Comparison of ENCODE assay signal across 20 cellular contexts in the genomic region with DNA sequence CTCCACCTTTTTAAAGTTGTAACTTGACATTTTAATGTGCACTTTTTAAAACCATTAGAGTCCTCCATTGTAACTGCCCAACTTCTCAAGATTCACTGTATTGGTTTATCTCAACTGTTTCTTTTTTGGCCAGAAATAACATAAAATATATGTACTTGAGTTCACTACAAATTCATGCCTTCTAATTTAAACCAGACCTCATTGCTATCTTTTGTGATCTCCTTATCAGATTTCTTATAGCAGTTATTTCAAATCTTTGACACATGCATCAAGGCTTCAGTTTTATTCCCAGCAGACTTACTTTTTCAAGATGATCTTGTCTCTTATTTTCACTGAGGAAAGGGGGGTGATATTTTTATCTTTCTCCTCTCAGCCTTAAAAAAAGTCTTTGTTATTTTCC.
A peak's percentile ranks its signal among the peaks of the same experiment; 100 is the strongest.
DNase-seq lines count a peak whose midpoint lies in the region; ATAC-seq and TF ChIP-seq lines count a peak whose summit lies in the region.
"Had no signal": no experiment of that assay in that cellular context is flagged by ENCODE, and none has a peak within 500 bp of the region (broad histone marks: within the 10 kb centered on the region; RNA-seq: fewer than 3 reads in every experiment).

No MANE protein-coding gene starts in this region.

- intact Hi-C loops in colonic mucosa (cut with DNase I): no loop called here

- H3K4me1 Mint-ChIP-seq in activated T-cell treated with anti-CD3 and anti-CD28 coated beads, Interleukin-2, amount 50 U/mL, for 72 hours (ENCODE audit: low read depth): peaks cover 43% of the 10 kb centered on the region
- H3K4me1 Mint-ChIP-seq in activated T-cell treated with anti-CD3 and anti-CD28 coated beads, Interleukin-2, amount 50 U/mL, for 4 hours (ENCODE audit: low read depth): peaks cover 21% of the 10 kb centered on the region
- H3K4me1 Mint-ChIP-seq in WTC11 (peaks cover 34% of the 10 kb centered on the region), memory B cell (no peaks in the 10 kb centered on the region)

- no peaks in the 10 kb centered on the region for H3K4me1 ChIP-seq in colonic mucosa
- H3K4me1 ChIP-seq: lower lobe of right lung had no signal

- H3K27me3 ChIP-seq in colonic mucosa: no peaks in the 10 kb centered on the region
- H3K27me3 ChIP-seq: gastrocnemius medialis, tibial artery had no signal

- H3K9ac ChIP-seq in colonic mucosa (ENCODE audit: low read depth in 2 of 2, low read length in 2 of 2): no peak overlapping the region

- H3K9me3 ChIP-seq in colonic mucosa: no peaks in the 10 kb centered on the region
- H3K9me3 ChIP-seq: gastrocnemius medialis, lower lobe of right lung, tibial artery had no signal

- ATAC-seq in activated T-cell treated with anti-CD3 and anti-CD28 coated beads, Interleukin-2, amount 50 U/mL, for 72 hours (replicated peaks in 1 of 2): no peak
- no peak for ATAC-seq in activated T-cell treated with anti-CD3 and anti-CD28 coated beads, Interleukin-2, amount 50 U/mL, for 4 hours
- ATAC-seq in WTC11 (no peak), memory B cell (ENCODE audit: low read depth) (no peak), HG02642 (IDR thresholded peaks at IDR 0.05; ENCODE audit: poor library complexity, unreplicated experiment) (no peak), GM19351 (IDR thresholded peaks at IDR 0.05; ENCODE audit: unreplicated experiment) (no peak)
- ATAC-seq: esophagus mucosa; gastrocnemius medialis; lower lobe of right lung; stimulated activated naive CD8-positive, alpha-beta T cell treated with anti-CD3 and anti-CD28 coated beads, Interleukin-15, amount 100 ng/mL, for 72 hours had no signal

- H3K36me3 ChIP-seq in colonic mucosa: no peaks in the 10 kb centered on the region
- H3K36me3 ChIP-seq: gastrocnemius medialis, lower lobe of right lung had no signal

- no peak for TF ChIP-seq CTCF in WTC11 (IDR thresholded peaks at IDR 0.05)
- no peak for TF ChIP-seq CTCF in colonic mucosa (IDR thresholded peaks at IDR 0.05)

- H3K4me3 ChIP-seq in colonic mucosa: no peak overlapping the region
- H3K4me3 ChIP-seq: gastrocnemius medialis, lower lobe of right lung, tibial artery had no signal

- peak overlapping the region in 1 of 2 donors; percentile 14 for H3K4me3 Mint-ChIP-seq in activated T-cell treated with anti-CD3 and anti-CD28 coated beads, Interleukin-2, amount 50 U/mL, for 72 hours
- no peak overlapping the region for H3K4me3 Mint-ChIP-seq in activated T-cell treated with anti-CD3 and anti-CD28 coated beads, Interleukin-2, amount 50 U/mL, for 4 hours
- H3K4me3 Mint-ChIP-seq in WTC11 (peak overlapping the region; percentile 6), memory B cell (no peak overlapping the region)
- H3K4me3 Mint-ChIP-seq: activated CD8-positive, alpha-beta T cell treated with anti-CD3 and anti-CD28 coated beads for 36 hours; activated naive CD8-positive, alpha-beta T cell treated with anti-CD3 and anti-CD28 coated beads, Interleukin-2, amount 10 ng/mL, durations not matched to agents 7 days and 5 days; B cell; stimulated activated naive CD8-positive, alpha-beta T cell treated with anti-CD3 and anti-CD28 coated beads, Interleukin-15, amount 100 ng/mL, for 72 hours had no signal

- peaks cover 2 to 6% of the 10 kb centered on the region in 2 donors for H3K36me3 Mint-ChIP-seq in activated T-cell treated with anti-CD3 and anti-CD28 coated beads, Interleukin-2, amount 50 U/mL, for 72 hours (ENCODE audit: insufficient read depth in 2 of 2)
- peaks cover 18% of the 10 kb centered on the region for H3K36me3 Mint-ChIP-seq in activated T-cell treated with anti-CD3 and anti-CD28 coated beads, Interleukin-2, amount 50 U/mL, for 4 hours (ENCODE audit: insufficient read depth)
- H3K36me3 Mint-ChIP-seq in WTC11 (no peaks in the 10 kb centered on the region), memory B cell (peaks cover 11% of the 10 kb centered on the region)

- DNase-seq in activated T-cell treated with anti-CD3 and anti-CD28 coated beads, Interleukin-2, amount 50 U/mL, for 72 hours: no peak
- DNase-seq in activated T-cell treated with anti-CD3 and anti-CD28 coated beads, Interleukin-2, amount 50 U/mL, for 4 hours: no peak
- DNase-seq in WTC11 (ENCODE audit: low spot score): no peak
- DNase-seq in memory B cell (ENCODE audit: low spot score in 2 of 2): no peak
- no peak for DNase-seq in stimulated activated naive CD4-positive, alpha-beta T cell treated with Interleukin-2 at 50 U/mL for 16 hours (lab: John Stamatoyannopoulos, UW)
- no peak for DNase-seq in colonic mucosa
- DNase-seq: activated CD8-positive, alpha-beta T cell treated with anti-CD3 and anti-CD28 coated beads for 36 hours; activated naive CD8-positive, alpha-beta T cell treated with anti-CD3 and anti-CD28 coated beads, Interleukin-2, amount 10 ng/mL, durations not matched to agents 7 days and 5 days; effector CD8-positive, alpha-beta T cell; gastrocnemius medialis; IMR-90; lower lobe of right lung; NCI-H524 treated with DMSO at 0.1 percent for 48 hours; stimulated activated CD4-positive, alpha-beta T cell treated with anti-CD3 and anti-CD28 coated beads, Interleukin-4, amount 100 ng/mL, for 24 hours; stimulated activated naive CD8-positive, alpha-beta T cell treated with anti-CD3 and anti-CD28 coated beads, Interleukin-15, amount 100 ng/mL, for 72 hours; tibial artery had no signal

- POLR2A ChIA-PET in WTC11 (lab: Charles Lee): no interaction called here

- CTCF ChIA-PET in WTC11 (lab: Charles Lee): no interaction called here

- H3K27me3 Mint-ChIP-seq in activated T-cell treated with anti-CD3 and anti-CD28 coated beads, Interleukin-2, amount 50 U/mL, for 72 hours (ENCODE audit: low read depth): no peaks in the 10 kb centered on the region
- no peaks in the 10 kb centered on the region for H3K27me3 Mint-ChIP-seq in activated T-cell treated with anti-CD3 and anti-CD28 coated beads, Interleukin-2, amount 50 U/mL, for 4 hours (ENCODE audit: low read depth)
- H3K27me3 Mint-ChIP-seq in WTC11 (ENCODE audit: low read depth): no peaks in the 10 kb centered on the region
- H3K27me3 Mint-ChIP-seq in memory B cell: no peaks in the 10 kb centered on the region
- H3K27me3 Mint-ChIP-seq: activated CD8-positive, alpha-beta T cell treated with anti-CD3 and anti-CD28 coated beads for 36 hours; activated naive CD8-positive, alpha-beta T cell treated with anti-CD3 and anti-CD28 coated beads, Interleukin-2, amount 10 ng/mL, durations not matched to agents 7 days and 5 days; B cell; stimulated activated naive CD8-positive, alpha-beta T cell treated with anti-CD3 and anti-CD28 coated beads, Interleukin-15, amount 100 ng/mL, for 72 hours had no signal

- peak overlapping the region; percentile 49 for H3K27ac Mint-ChIP-seq in activated T-cell treated with anti-CD3 and anti-CD28 coated beads, Interleukin-2, amount 50 U/mL, for 72 hours
- H3K27ac Mint-ChIP-seq in WTC11 (peak overlapping the region; percentile 68), memory B cell (peak overlapping the region; percentile 14)
- H3K27ac Mint-ChIP-seq: B cell had no signal

- no peaks in the 10 kb centered on the region for H3K9me3 Mint-ChIP-seq in activated T-cell treated with anti-CD3 and anti-CD28 coated beads, Interleukin-2, amount 50 U/mL, for 72 hours
- no peaks in the 10 kb centered on the region for H3K9me3 Mint-ChIP-seq in activated T-cell treated with anti-CD3 and anti-CD28 coated beads, Interleukin-2, amount 50 U/mL, for 4 hours
- no peaks in the 10 kb centered on the region for H3K9me3 Mint-ChIP-seq in WTC11
- no peaks in the 10 kb centered on the region for H3K9me3 Mint-ChIP-seq in memory B cell
- H3K9me3 Mint-ChIP-seq: activated CD8-positive, alpha-beta T cell treated with anti-CD3 and anti-CD28 coated beads for 36 hours; activated naive CD8-positive, alpha-beta T cell treated with anti-CD3 and anti-CD28 coated beads, Interleukin-2, amount 10 ng/mL, durations not matched to agents 7 days and 5 days had no signal

- no peak overlapping the region for H3K27ac ChIP-seq in colonic mucosa
- H3K27ac ChIP-seq: gastrocnemius medialis, lower lobe of right lung, tibial artery had no signal

TF ChIP-seq in WTC11, 78 proteins besides CTCF, POLR2A, EP300 and RAD21 (continues in another document):
- TF ChIP-seq FOXJ3 (CRISPR knock-in tag; IDR thresholded peaks at IDR 0.05; ENCODE audit: borderline replicate concordance) (no peak), ZNF317 (CRISPR knock-in tag; IDR thresholded peaks at IDR 0.05; ENCODE audit: borderline replicate concordance, low read depth) (no peak), MYBL2 (CRISPR knock-in tag; IDR thresholded peaks at IDR 0.05) (no peak), ZNF416 (CRISPR knock-in tag; IDR thresholded peaks at IDR 0.05) (no peak), ATF1 (CRISPR knock-in tag; IDR thresholded peaks at IDR 0.05) (no peak)
- TF ChIP-seq, protein P1, sequence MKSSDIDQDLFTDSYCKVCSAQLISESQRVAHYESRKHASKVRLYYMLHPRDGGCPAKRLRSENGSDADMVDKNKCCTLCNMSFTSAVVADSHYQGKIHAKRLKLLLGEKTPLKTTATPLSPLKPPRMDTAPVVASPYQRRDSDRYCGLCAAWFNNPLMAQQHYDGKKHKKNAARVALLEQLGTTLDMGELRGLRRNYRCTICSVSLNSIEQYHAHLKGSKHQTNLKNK (CRISPR knock-in tag; IDR thresholded peaks at IDR 0.05): no peak
- TF ChIP-seq, protein P2, sequence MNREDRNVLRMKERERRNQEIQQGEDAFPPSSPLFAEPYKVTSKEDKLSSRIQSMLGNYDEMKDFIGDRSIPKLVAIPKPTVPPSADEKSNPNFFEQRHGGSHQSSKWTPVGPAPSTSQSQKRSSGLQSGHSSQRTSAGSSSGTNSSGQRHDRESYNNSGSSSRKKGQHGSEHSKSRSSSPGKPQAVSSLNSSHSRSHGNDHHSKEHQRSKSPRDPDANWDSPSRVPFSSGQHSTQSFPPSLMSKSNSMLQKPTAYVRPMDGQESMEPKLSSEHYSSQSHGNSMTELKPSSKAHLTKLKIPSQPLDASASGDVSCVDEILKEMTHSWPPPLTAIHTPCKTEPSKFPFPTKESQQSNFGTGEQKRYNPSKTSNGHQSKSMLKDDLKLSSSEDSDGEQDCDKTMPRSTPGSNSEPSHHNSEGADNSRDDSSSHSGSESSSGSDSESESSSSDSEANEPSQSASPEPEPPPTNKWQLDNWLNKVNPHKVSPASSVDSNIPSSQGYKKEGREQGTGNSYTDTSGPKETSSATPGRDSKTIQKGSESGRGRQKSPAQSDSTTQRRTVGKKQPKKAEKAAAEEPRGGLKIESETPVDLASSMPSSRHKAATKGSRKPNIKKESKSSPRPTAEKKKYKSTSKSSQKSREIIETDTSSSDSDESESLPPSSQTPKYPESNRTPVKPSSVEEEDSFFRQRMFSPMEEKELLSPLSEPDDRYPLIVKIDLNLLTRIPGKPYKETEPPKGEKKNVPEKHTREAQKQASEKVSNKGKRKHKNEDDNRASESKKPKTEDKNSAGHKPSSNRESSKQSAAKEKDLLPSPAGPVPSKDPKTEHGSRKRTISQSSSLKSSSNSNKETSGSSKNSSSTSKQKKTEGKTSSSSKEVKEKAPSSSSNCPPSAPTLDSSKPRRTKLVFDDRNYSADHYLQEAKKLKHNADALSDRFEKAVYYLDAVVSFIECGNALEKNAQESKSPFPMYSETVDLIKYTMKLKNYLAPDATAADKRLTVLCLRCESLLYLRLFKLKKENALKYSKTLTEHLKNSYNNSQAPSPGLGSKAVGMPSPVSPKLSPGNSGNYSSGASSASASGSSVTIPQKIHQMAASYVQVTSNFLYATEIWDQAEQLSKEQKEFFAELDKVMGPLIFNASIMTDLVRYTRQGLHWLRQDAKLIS (CRISPR knock-in tag; IDR thresholded peaks at IDR 0.05; ENCODE audit: borderline replicate concordance): no peak

Comparison
In these comparisons a context has a peak if more than half of its experiments do, and no peak if none do; other contexts are left out.
1. H3K27ac Mint-ChIP-seq: peak in every context shown above with its lines; median percentile 68 in WTC11; 49 in activated T-cell treated with anti-CD3 and anti-CD28 coated beads, Interleukin-2, amount 50 U/mL, for 72 hours; 14 in memory B cell.